10 cellular contexts compared by ENCODE assay signal in genomic region chr12:6322969-6323339, GRCh38. TPM values are rescaled to one million over a fixed set of nuclear protein-coding genes. Genes with fewer than 3 reads are reported as not detected.
DNase-seq lines count a peak whose midpoint lies in the region; ATAC-seq and TF ChIP-seq lines count a peak whose summit lies in the region.
"Had no signal": no experiment of that assay in that cellular context is flagged by ENCODE, and none has a peak within 500 bp of the region (broad histone marks: within the 10 kb centered on the region; RNA-seq: fewer than 3 reads in every experiment).

No MANE protein-coding gene starts in this region.

- no peak overlapping the region for H3K27ac ChIP-seq in CD4-positive, alpha-beta memory T cell (ENCODE audit: low read depth, low read length)
- peak overlapping the region; percentile 55; the same call in 1 of the 2 replicates for H3K27ac ChIP-seq in HEK293 (ENCODE audit: extremely low read depth, low read depth, low read length)
- H3K27ac ChIP-seq: ovary had no signal

- H3K4me3 Mint-ChIP-seq in CD4-positive, alpha-beta memory T cell = peak overlapping the region in 7 of 8 donors; percentile 15 to 90 (median 84)
- peak overlapping the region; percentile 91 for H3K4me3 Mint-ChIP-seq in natural killer cell

- DNase-seq in CD4-positive, alpha-beta memory T cell = no peak
- DNase-seq in activated naive CD4-positive, alpha-beta T cell treated with anti-CD3 and anti-CD28 coated beads, Interleukin-2, amount 50 U/mL, for 72 hours (ENCODE audit: low spot score in 2 of 2) = no peak
- DNase-seq in natural killer cell (no peak), AG08395 (ENCODE audit: low spot score) (no peak), cerebellar nuclear complex (lab: John Stamatoyannopoulos, UW) (no peak), Ammon's horn (ENCODE audit: low spot score) (no peak)

- H3K27me3 Mint-ChIP-seq in CD4-positive, alpha-beta memory T cell = no peaks in the 10 kb centered on the region
- no peaks in the 10 kb centered on the region for H3K27me3 Mint-ChIP-seq in natural killer cell (ENCODE audit: low read depth in 2 of 2)

- CTCF ChIA-PET in CD4-positive, alpha-beta memory T cell (lab: Charles Lee; ENCODE audit: partially characterized antibody) = interaction anchor here (0.8 to 4.8 kb wide), 26 partner anchors 13 to 229 kb away, joined by 3 to 72 read pairs (median 5); partner anchors contain the start of genes GAPDH, TNFRSF1A and VAMP1
- CTCF ChIA-PET in HEK293 (lab: Yijun Ruan, JAX) = interaction anchor here (0.6 to 2.0 kb wide), 14 partner anchors 9 to 1241 kb away, joined by 3 to 13 read pairs (median 4); partner anchors contain the start of gene TNFRSF1A

- H3K9me3 ChIP-seq in CD4-positive, alpha-beta memory T cell (ENCODE audit: control insufficient read depth in 1 of 2, low read length in 2 of 2) = no peaks in the 10 kb centered on the region
- no peaks in the 10 kb centered on the region for H3K9me3 ChIP-seq in HEK293 (ENCODE audit: control insufficient read depth, insufficient read depth, low read depth, low read length)
- H3K9me3 ChIP-seq: ovary had no signal

- H3K27me3 ChIP-seq in CD4-positive, alpha-beta memory T cell (ENCODE audit: insufficient read depth, low read length) = no peaks in the 10 kb centered on the region
- H3K27me3 ChIP-seq: ovary had no signal

- POLR2A ChIA-PET in CD4-positive, alpha-beta memory T cell (lab: Charles Lee; ENCODE audit: partially characterized antibody) = interaction anchor here (1.0 to 1.9 kb wide), 11 partner anchors 12 to 217 kb away, joined by 3 to 12 read pairs (median 5); no protein-coding TSS in a partner anchor
- POLR2A ChIA-PET in HEK293 (lab: Yijun Ruan, JAX) = interaction anchor here (0.9 to 1.9 kb wide), 7 partner anchors 10 to 170 kb away, joined by 3 to 16 read pairs (median 3); partner anchors contain the start of genes MRPL51 and VAMP1

- intact Hi-C loops in CD4-positive, alpha-beta memory T cell (cut with micrococcal nuclease) = loop anchor here (1.0 kb wide), 6 partner anchors 12 to 216 kb away; no protein-coding TSS in a partner anchor
- intact Hi-C loops in natural killer cell (cut with micrococcal nuclease) = loop anchor here (1.0 to 5.0 kb wide), 3 partner anchors 12 to 209 kb away; partner anchors contain the start of gene GAPDH

- peaks cover 5% of the 10 kb centered on the region for H3K36me3 ChIP-seq in CD4-positive, alpha-beta memory T cell (ENCODE audit: insufficient read depth, low read length)
- H3K36me3 ChIP-seq in HEK293 (ENCODE audit: control insufficient read depth in 2 of 2, insufficient read depth in 1 of 2, low read length in 2 of 2) = peaks cover 0 to 4% of the 10 kb centered on the region in 2 experiments; a peak in 1 of 3 replicates
- H3K36me3 ChIP-seq: ovary had no signal

- no peak overlapping the region for H3K4me3 ChIP-seq in CD4-positive, alpha-beta memory T cell (ENCODE audit: low read length in 2 of 2)
- H3K4me3 ChIP-seq in HEK293 (ENCODE audit: low read depth, low read length) = no peak overlapping the region
- H3K4me3 ChIP-seq: ovary had no signal

- peaks cover 36% of the 10 kb centered on the region for H3K4me1 ChIP-seq in CD4-positive, alpha-beta memory T cell (ENCODE audit: insufficient read depth, low read length)
- peaks cover 11% of the 10 kb centered on the region for H3K4me1 ChIP-seq in HEK293 (ENCODE audit: control insufficient read depth, insufficient read depth, low read length)

- peaks cover 30 to 58% (median 39%) of the 10 kb centered on the region in 4 donors for H3K4me1 Mint-ChIP-seq in CD4-positive, alpha-beta memory T cell
- H3K4me1 Mint-ChIP-seq in natural killer cell = peaks cover 60 to 74% of the 10 kb centered on the region in 2 donors

- peak overlapping the region; percentile 80 to 96 (median 94) for H3K27ac Mint-ChIP-seq in CD4-positive, alpha-beta memory T cell
- peak overlapping the region; percentile 84 to 97 for H3K27ac Mint-ChIP-seq in activated naive CD4-positive, alpha-beta T cell treated with anti-CD3 and anti-CD28 coated beads, Interleukin-2, amount 50 U/mL, for 72 hours
- peak overlapping the region; percentile 87 to 90 for H3K27ac Mint-ChIP-seq in natural killer cell

- H3K9me3 Mint-ChIP-seq in CD4-positive, alpha-beta memory T cell = no peaks in the 10 kb centered on the region
- H3K9me3 Mint-ChIP-seq in activated naive CD4-positive, alpha-beta T cell treated with anti-CD3 and anti-CD28 coated beads, Interleukin-2, amount 50 U/mL, for 72 hours = no peaks in the 10 kb centered on the region
- no peaks in the 10 kb centered on the region for H3K9me3 Mint-ChIP-seq in natural killer cell

- H3K36me3 Mint-ChIP-seq in CD4-positive, alpha-beta memory T cell = peaks cover 0 to 13% of the 10 kb centered on the region in 2 donors
- H3K36me3 Mint-ChIP-seq in activated naive CD4-positive, alpha-beta T cell treated with anti-CD3 and anti-CD28 coated beads, Interleukin-2, amount 50 U/mL, for 72 hours = no peaks in the 10 kb centered on the region
- H3K36me3 Mint-ChIP-seq in natural killer cell = no peaks in the 10 kb centered on the region

- peak; percentile 22 to 49 for ATAC-seq in activated naive CD4-positive, alpha-beta T cell treated with anti-CD3 and anti-CD28 coated beads, Interleukin-2, amount 50 U/mL, for 72 hours
- ATAC-seq in natural killer cell (peak in 2 of 3 donors; percentile 14 to 16), HG02571 (IDR thresholded peaks at IDR 0.05; ENCODE audit: unreplicated experiment) (no peak)

- no peak for TF ChIP-seq CTCF in HEK293 (tag by site-specific recombination; IDR thresholded peaks at IDR 0.05)
- no peak for TF ChIP-seq CTCF in natural killer cell (IDR thresholded peaks at IDR 0.05)

TF ChIP-seq in HEK293, 187 proteins besides CTCF, POLR2A, EP300 and RAD21 (continues in another document):
- no peak for TF ChIP-seq ZNF37A (tag by site-specific recombination; IDR thresholded peaks at IDR 0.05)
- no peak for TF ChIP-seq ZNF16 (tag by site-specific recombination; IDR thresholded peaks at IDR 0.05; ENCODE audit: low read depth)
- TF ChIP-seq, protein P1, sequence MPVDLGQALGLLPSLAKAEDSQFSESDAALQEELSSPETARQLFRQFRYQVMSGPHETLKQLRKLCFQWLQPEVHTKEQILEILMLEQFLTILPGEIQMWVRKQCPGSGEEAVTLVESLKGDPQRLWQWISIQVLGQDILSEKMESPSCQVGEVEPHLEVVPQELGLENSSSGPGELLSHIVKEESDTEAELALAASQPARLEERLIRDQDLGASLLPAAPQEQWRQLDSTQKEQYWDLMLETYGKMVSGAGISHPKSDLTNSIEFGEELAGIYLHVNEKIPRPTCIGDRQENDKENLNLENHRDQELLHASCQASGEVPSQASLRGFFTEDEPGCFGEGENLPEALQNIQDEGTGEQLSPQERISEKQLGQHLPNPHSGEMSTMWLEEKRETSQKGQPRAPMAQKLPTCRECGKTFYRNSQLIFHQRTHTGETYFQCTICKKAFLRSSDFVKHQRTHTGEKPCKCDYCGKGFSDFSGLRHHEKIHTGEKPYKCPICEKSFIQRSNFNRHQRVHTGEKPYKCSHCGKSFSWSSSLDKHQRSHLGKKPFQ (tag by site-specific recombination; IDR thresholded peaks at IDR 0.05) = no peak
- no peak for TF ChIP-seq GLI2 (tag by site-specific recombination; IDR thresholded peaks at IDR 0.05; ENCODE audit: borderline replicate concordance, low read depth)
- TF ChIP-seq, protein P2, sequence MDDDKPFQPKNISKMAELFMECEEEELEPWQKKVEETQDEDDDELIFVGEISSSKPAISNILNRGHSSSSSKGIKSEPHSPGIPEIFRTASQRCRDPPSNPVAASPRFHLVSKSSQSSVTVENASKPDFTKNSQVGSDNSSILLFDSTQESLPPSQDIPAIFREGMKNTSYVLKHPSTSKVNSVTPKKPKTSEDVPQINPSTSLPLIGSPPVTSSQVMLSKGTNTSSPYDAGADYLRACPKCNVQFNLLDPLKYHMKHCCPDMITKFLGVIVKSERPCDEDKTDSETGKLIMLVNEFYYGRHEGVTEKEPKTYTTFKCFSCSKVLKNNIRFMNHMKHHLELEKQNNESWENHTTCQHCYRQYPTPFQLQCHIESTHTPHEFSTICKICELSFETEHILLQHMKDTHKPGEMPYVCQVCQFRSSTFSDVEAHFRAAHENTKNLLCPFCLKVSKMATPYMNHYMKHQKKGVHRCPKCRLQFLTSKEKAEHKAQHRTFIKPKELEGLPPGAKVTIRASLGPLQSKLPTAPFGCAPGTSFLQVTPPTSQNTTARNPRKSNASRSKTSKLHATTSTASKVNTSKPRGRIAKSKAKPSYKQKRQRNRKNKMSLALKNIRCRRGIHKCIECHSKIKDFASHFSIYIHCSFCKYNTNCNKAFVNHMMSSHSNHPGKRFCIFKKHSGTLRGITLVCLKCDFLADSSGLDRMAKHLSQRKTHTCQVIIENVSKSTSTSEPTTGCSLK (tag by site-specific recombination; IDR thresholded peaks at IDR 0.05) = no peak
- no peak for TF ChIP-seq ZNF146 (tag by site-specific recombination; IDR thresholded peaks at IDR 0.05)
- TF ChIP-seq ZNF239 (tag by site-specific recombination; IDR thresholded peaks at IDR 0.05) = no peak

RNA-seq across cellular contexts. Expression of gene PLEKHG6, which starts 12.5 kb away (rescaled TPM):
- total RNA-seq in CD4-positive, alpha-beta memory T cell = not detected
- polyA plus RNA-seq in CD4-positive, alpha-beta memory T cell = under 1 TPM in 1 of 2 donors, not detected in 1; 0.22 TPM
- not detected for total RNA-seq in activated naive CD4-positive, alpha-beta T cell treated with anti-CD3 and anti-CD28 coated beads, Interleukin-2, amount 50 U/mL, for 72 hours
- total RNA-seq in natural killer cell = not detected
- total RNA-seq: LHCN-M2 had no signal

RNA-seq across cellular contexts. Expression of gene TNFRSF1A, which starts 18.9 kb away (rescaled TPM):
- total RNA-seq in CD4-positive, alpha-beta memory T cell = 10 to 100 TPM; 80.7 to 86.7 TPM
- polyA plus RNA-seq in CD4-positive, alpha-beta memory T cell = 10 to 100 TPM; 14.5 to 36.4 TPM
- 10 to 100 TPM; 49.3 to 62.6 TPM for total RNA-seq in activated naive CD4-positive, alpha-beta T cell treated with anti-CD3 and anti-CD28 coated beads, Interleukin-2, amount 50 U/mL, for 72 hours
- 100 to 1,000 TPM in 1 of 3 donors, 10 to 100 TPM in 2; 75.7 to 116 (median 87.3) TPM for total RNA-seq in natural killer cell

RNA-seq across cellular contexts. Expression of gene SCNN1A, which starts 52.4 kb away (rescaled TPM):
- total RNA-seq in CD4-positive, alpha-beta memory T cell = 1 to 10 TPM in 1 of 2 experiments, under 1 TPM in 1; 0.67 to 1.3 TPM
- polyA plus RNA-seq in CD4-positive, alpha-beta memory T cell = under 1 TPM; 0.24 to 0.53 TPM
- total RNA-seq in activated naive CD4-positive, alpha-beta T cell treated with anti-CD3 and anti-CD28 coated beads, Interleukin-2, amount 50 U/mL, for 72 hours = 1 to 10 TPM; 1.1 to 2.8 TPM
- 1 to 10 TPM; 1.5 to 3.0 (median 1.5) TPM for total RNA-seq in natural killer cell
